Comparison of ENCODE assay signal across 11 cellular contexts in the genomic region with DNA sequence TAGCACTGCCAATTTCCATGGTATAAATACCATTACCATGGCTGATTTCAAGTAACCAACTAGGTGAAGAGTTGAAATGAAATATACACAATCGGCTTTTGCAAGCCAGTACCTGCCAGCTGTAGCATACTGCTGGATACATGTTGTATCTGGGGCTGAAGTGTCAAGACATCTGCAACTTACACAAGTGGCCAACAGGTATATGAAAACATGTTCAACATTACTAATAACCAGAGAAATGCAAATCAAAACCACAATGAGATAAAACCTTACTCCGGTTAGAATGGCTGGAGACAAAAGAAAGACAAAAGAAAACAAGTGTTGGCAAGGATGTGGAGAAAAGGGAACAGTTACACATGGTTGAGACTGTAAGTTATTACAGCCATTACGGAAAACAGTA. TPM values are rescaled to one million over a fixed set of nuclear protein-coding genes. Genes with fewer than 3 reads are reported as not detected.
DNase-seq lines count a peak whose midpoint lies in the region; ATAC-seq, FAIRE-seq and TF ChIP-seq lines count a peak whose summit lies in the region.
"Had no signal": no experiment of that assay in that cellular context is flagged by ENCODE, and none has a peak within 500 bp of the region (broad histone marks: within the 10 kb centered on the region; RNA-seq: fewer than 3 reads in every experiment).

No MANE protein-coding gene starts in this region.

- no peaks in the 10 kb centered on the region for H3K4me1 ChIP-seq in small intestine (ENCODE audit: control insufficient read depth in 2 of 2, insufficient read depth in 1 of 2, low read depth in 1 of 2, low read length in 1 of 2)
- no peaks in the 10 kb centered on the region for H3K4me1 ChIP-seq in testis
- H3K4me1 ChIP-seq: SJSA1 had no signal

- H3K27me3 ChIP-seq in small intestine (ENCODE audit: control insufficient read depth in 2 of 2, insufficient read depth in 2 of 2, low read length in 2 of 2) (no peaks in the 10 kb centered on the region), testis (no peaks in the 10 kb centered on the region)
- H3K27me3 ChIP-seq: SJSA1 had no signal

- H3K27ac ChIP-seq in small intestine (ENCODE audit: low read depth in 1 of 2, low read length in 1 of 2) (no peak overlapping the region), testis (no peak overlapping the region)
- H3K27ac ChIP-seq: SJSA1 had no signal

- peaks cover 23 to 38% (median 36%) of the 10 kb centered on the region in 3 donors for H3K4me1 Mint-ChIP-seq in IgD-negative memory B cell
- peaks cover 22% of the 10 kb centered on the region in 2 donors for H3K4me1 Mint-ChIP-seq in natural killer cell treated with Interleukin-12 subunit alpha and Interleukin-12 subunit beta and Interleukin-15 and Interleukin-18, amount 100 ng/mL, for 72 hours (ENCODE audit: low read depth in 2 of 2)

- peaks cover 10 to 21% of the 10 kb centered on the region in 2 donors for H3K36me3 ChIP-seq in small intestine (ENCODE audit: control insufficient read depth in 2 of 2, insufficient read depth in 2 of 2, low read length in 2 of 2)
- no peaks in the 10 kb centered on the region for H3K36me3 ChIP-seq in testis (ENCODE audit: low read depth, missing control alignments)

- no peak for FAIRE-seq in small intestine (lab: Jason Lieb, UNC)

- intact Hi-C loops in testis (cut with DNase I; ENCODE audit: low total_unique reads) = no loop called here

- ATAC-seq in GM19324 (IDR thresholded peaks at IDR 0.05; ENCODE audit: low FRiP score, unreplicated experiment) (peak; percentile 80), HG02798 (IDR thresholded peaks at IDR 0.05; ENCODE audit: poor library complexity, unreplicated experiment) (peak; percentile 89)
- no peak for ATAC-seq in natural killer cell treated with Interleukin-12 subunit alpha and Interleukin-12 subunit beta and Interleukin-15 and Interleukin-18, amount 100 ng/mL, for 72 hours

- TF ChIP-seq CTCF in GM12865 (IDR thresholded peaks at IDR 0.05; ENCODE audit: insufficient read depth, low read depth, low read length, missing control alignments) (no peak), testis (IDR thresholded peaks at IDR 0.05) (no peak)

- H3K27me3 Mint-ChIP-seq in IgD-negative memory B cell = no peaks in the 10 kb centered on the region
- H3K27me3 Mint-ChIP-seq in natural killer cell treated with Interleukin-12 subunit alpha and Interleukin-12 subunit beta and Interleukin-15 and Interleukin-18, amount 100 ng/mL, for 72 hours = no peaks in the 10 kb centered on the region

- H3K4me3 ChIP-seq in GM12865 (ENCODE audit: low read depth, low read length) = no peak overlapping the region
- no peak overlapping the region for H3K4me3 ChIP-seq in small intestine (ENCODE audit: low read depth in 1 of 2, low read length in 2 of 2)
- no peak overlapping the region for H3K4me3 ChIP-seq in testis
- H3K4me3 ChIP-seq: SJSA1 had no signal

- H3K4me3 Mint-ChIP-seq in IgD-negative memory B cell = peak overlapping the region in 1 of 4 donors; percentile 68
- no peak overlapping the region for H3K4me3 Mint-ChIP-seq in natural killer cell treated with Interleukin-12 subunit alpha and Interleukin-12 subunit beta and Interleukin-15 and Interleukin-18, amount 100 ng/mL, for 72 hours

- TF ChIP-seq POLR2A in testis (IDR thresholded peaks at IDR 0.05) = no peak

- H3K36me3 Mint-ChIP-seq in IgD-negative memory B cell = peaks cover 23% of the 10 kb centered on the region
- peaks cover 40% of the 10 kb centered on the region for H3K36me3 Mint-ChIP-seq in natural killer cell treated with Interleukin-12 subunit alpha and Interleukin-12 subunit beta and Interleukin-15 and Interleukin-18, amount 100 ng/mL, for 72 hours

- WGBS in small intestine, 3 donors = 91 to 96% (median 94%) methylated on average over 3 of the region's 3 CpGs
- WGBS in testis, 2 donors = 86 to 91% methylated on average over 3 of the region's 3 CpGs

- H3K9me3 Mint-ChIP-seq in IgD-negative memory B cell = no peaks in the 10 kb centered on the region
- no peaks in the 10 kb centered on the region for H3K9me3 Mint-ChIP-seq in natural killer cell treated with Interleukin-12 subunit alpha and Interleukin-12 subunit beta and Interleukin-15 and Interleukin-18, amount 100 ng/mL, for 72 hours

- H3K27ac Mint-ChIP-seq in IgD-negative memory B cell = peak overlapping the region in 2 of 3 donors; percentile 3 to 10
- no peak overlapping the region for H3K27ac Mint-ChIP-seq in natural killer cell treated with Interleukin-12 subunit alpha and Interleukin-12 subunit beta and Interleukin-15 and Interleukin-18, amount 100 ng/mL, for 72 hours

- H3K9me3 ChIP-seq in small intestine (ENCODE audit: control insufficient read depth, low read depth) (no peaks in the 10 kb centered on the region), testis (no peaks in the 10 kb centered on the region)
- H3K9me3 ChIP-seq: SJSA1 had no signal

- DNase-seq in GM12865 (ENCODE audit: low read depth) (peak; percentile 76), HuH-7.5 (ENCODE audit: low spot score) (no peak), small intestine (no peak), testis (no peak)
- DNase-seq in natural killer cell treated with Interleukin-12 subunit alpha and Interleukin-12 subunit beta and Interleukin-15 and Interleukin-18, amount 100 ng/mL, for 72 hours (ENCODE audit: low spot score) = no peak
- DNase-seq: activated CD4-positive, CD25-positive, alpha-beta regulatory T cell treated with anti-CD3 and anti-CD28 coated beads, Interleukin-2, amount 50 U/mL, for 72 hours; stimulated activated CD4-positive, alpha-beta T cell treated with anti-CD3 and anti-CD28 coated beads, Interleukin-1b, Interleukin-23, amount 100 ng/mL, for 48 hours had no signal

RNA-seq across cellular contexts. Expression of gene ATOSA, which starts 11.6 kb away (rescaled TPM):
- polyA plus RNA-seq in IgD-negative memory B cell (29.0 TPM), small intestine (10 to 100 TPM; 13.4 to 29.5 (median 20.5) TPM), testis (ENCODE audit: insufficient read depth, low read depth, low replicate concordance) (37.9 TPM)
- 100 to 1,000 TPM; 128 to 129 TPM for total RNA-seq in testis
- total RNA-seq in natural killer cell treated with Interleukin-12 subunit alpha and Interleukin-12 subunit beta and Interleukin-15 and Interleukin-18, amount 100 ng/mL, for 72 hours = 10 to 100 TPM; 34.1 to 42.0 TPM

Comparison
In these comparisons a context has a peak if more than half of its experiments do, and no peak if none do; other contexts are left out.
1. ATAC-seq: peak in GM19324 (single experiment) and HG02798 (single experiment); none in natural killer cell treated with Interleukin-12 subunit alpha and Interleukin-12 subunit beta and Interleukin-15 and Interleukin-18, amount 100 ng/mL, for 72 hours (0 of 2).
2. H3K27ac Mint-ChIP-seq: peak in IgD-negative memory B cell (2 of 3); none in natural killer cell treated with Interleukin-12 subunit alpha and Interleukin-12 subunit beta and Interleukin-15 and Interleukin-18, amount 100 ng/mL, for 72 hours (0 of 2).